1 cellular context compared by ENCODE assay signal in the genomic region with DNA sequence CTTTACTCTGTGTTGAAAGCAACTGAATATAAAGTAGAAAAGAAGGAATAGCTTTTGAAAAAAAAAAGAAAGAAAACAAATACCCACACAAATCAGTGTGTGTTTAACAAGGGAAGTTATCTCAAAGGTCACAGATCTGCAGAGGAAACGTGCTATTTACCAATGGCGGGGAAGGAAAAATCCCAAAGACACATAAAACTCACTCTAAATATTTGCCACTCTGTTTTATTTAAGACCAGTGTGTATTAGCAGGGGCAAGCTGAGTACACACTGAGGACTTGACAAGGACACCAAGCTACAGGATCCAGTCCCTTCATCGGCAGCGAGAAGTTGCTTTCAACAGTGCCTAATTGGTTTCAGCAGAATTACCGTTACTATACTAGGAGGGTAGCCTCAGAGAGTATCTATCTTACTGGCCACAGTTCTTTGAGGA.
TF ChIP-seq lines count a peak whose summit lies in the region.

No MANE protein-coding gene starts in this region.

TF ChIP-seq in HepG2, 621 proteins besides CTCF, POLR2A, EP300 and RAD21 (continued from another document and continues in another):
- TF ChIP-seq HINFP (CRISPR knock-in tag; IDR thresholded peaks at IDR 0.05; ENCODE audit: low read depth) = no peak
- TF ChIP-seq, protein P1, sequence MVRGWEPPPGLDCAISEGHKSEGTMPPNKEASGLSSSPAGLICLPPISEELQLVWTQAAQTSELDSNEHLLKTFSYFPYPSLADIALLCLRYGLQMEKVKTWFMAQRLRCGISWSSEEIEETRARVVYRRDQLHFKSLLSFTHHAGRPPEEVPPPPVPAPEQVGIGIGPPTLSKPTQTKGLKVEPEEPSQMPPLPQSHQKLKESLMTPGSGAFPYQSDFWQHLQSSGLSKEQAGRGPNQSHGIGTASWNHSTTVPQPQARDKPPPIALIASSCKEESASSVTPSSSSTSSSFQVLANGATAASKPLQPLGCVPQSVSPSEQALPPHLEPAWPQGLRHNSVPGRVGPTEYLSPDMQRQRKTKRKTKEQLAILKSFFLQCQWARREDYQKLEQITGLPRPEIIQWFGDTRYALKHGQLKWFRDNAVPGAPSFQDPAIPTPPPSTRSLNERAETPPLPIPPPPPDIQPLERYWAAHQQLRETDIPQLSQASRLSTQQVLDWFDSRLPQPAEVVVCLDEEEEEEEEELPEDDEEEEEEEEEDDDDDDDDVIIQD (CRISPR knock-in tag; IDR thresholded peaks at IDR 0.05; ENCODE audit: low read depth) = peak; percentile 95
- TF ChIP-seq, protein P2, sequence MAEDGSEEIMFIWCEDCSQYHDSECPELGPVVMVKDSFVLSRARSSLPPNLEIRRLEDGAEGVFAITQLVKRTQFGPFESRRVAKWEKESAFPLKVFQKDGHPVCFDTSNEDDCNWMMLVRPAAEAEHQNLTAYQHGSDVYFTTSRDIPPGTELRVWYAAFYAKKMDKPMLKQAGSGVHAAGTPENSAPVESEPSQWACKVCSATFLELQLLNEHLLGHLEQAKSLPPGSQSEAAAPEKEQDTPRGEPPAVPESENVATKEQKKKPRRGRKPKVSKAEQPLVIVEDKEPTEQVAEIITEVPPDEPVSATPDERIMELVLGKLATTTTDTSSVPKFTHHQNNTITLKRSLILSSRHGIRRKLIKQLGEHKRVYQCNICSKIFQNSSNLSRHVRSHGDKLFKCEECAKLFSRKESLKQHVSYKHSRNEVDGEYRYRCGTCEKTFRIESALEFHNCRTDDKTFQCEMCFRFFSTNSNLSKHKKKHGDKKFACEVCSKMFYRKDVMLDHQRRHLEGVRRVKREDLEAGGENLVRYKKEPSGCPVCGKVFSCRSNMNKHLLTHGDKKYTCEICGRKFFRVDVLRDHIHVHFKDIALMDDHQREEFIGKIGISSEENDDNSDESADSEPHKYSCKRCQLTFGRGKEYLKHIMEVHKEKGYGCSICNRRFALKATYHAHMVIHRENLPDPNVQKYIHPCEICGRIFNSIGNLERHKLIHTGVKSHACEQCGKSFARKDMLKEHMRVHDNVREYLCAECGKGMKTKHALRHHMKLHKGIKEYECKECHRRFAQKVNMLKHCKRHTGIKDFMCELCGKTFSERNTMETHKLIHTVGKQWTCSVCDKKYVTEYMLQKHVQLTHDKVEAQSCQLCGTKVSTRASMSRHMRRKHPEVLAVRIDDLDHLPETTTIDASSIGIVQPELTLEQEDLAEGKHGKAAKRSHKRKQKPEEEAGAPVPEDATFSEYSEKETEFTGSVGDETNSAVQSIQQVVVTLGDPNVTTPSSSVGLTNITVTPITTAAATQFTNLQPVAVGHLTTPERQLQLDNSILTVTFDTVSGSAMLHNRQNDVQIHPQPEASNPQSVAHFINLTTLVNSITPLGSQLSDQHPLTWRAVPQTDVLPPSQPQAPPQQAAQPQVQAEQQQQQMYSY (CRISPR knock-in tag; IDR thresholded peaks at IDR 0.05) = no peak
- TF ChIP-seq, protein P3, sequence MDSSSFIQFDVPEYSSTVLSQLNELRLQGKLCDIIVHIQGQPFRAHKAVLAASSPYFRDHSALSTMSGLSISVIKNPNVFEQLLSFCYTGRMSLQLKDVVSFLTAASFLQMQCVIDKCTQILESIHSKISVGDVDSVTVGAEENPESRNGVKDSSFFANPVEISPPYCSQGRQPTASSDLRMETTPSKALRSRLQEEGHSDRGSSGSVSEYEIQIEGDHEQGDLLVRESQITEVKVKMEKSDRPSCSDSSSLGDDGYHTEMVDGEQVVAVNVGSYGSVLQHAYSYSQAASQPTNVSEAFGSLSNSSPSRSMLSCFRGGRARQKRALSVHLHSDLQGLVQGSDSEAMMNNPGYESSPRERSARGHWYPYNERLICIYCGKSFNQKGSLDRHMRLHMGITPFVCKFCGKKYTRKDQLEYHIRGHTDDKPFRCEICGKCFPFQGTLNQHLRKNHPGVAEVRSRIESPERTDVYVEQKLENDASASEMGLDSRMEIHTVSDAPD (CRISPR knock-in tag; IDR thresholded peaks at IDR 0.05) = no peak
- TF ChIP-seq ZNF564 (CRISPR knock-in tag; IDR thresholded peaks at IDR 0.05) = no peak
- no peak for TF ChIP-seq ZNF382 (CRISPR knock-in tag; IDR thresholded peaks at IDR 0.05; ENCODE audit: borderline replicate concordance)
- TF ChIP-seq, protein P4, sequence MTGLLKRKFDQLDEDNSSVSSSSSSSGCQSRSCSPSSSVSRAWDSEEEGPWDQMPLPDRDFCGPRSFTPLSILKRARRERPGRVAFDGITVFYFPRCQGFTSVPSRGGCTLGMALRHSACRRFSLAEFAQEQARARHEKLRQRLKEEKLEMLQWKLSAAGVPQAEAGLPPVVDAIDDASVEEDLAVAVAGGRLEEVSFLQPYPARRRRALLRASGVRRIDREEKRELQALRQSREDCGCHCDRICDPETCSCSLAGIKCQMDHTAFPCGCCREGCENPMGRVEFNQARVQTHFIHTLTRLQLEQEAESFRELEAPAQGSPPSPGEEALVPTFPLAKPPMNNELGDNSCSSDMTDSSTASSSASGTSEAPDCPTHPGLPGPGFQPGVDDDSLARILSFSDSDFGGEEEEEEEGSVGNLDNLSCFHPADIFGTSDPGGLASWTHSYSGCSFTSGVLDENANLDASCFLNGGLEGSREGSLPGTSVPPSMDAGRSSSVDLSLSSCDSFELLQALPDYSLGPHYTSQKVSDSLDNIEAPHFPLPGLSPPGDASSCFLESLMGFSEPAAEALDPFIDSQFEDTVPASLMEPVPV (CRISPR knock-in tag; IDR thresholded peaks at IDR 0.05) = no peak
- TF ChIP-seq ZNF646 (CRISPR knock-in tag; IDR thresholded peaks at IDR 0.05) = no peak
- no peak for TF ChIP-seq ZNF414 (CRISPR knock-in tag; IDR thresholded peaks at IDR 0.05)
- 0 out of 2 replicates have a peak, but pooled peaks have one; percentile 20 for TF ChIP-seq ZNF543 (CRISPR knock-in tag; IDR thresholded peaks at IDR 0.05)
- peak; percentile 69 for TF ChIP-seq LCORL (IDR thresholded peaks at IDR 0.05)
- 0 out of 2 replicates have a peak, but pooled peaks have one; percentile 57 for TF ChIP-seq LCORL (CRISPR knock-in tag; IDR thresholded peaks at IDR 0.05)
- no peak for TF ChIP-seq GZF1 (CRISPR knock-in tag; IDR thresholded peaks at IDR 0.05)
- no peak for TF ChIP-seq HNRNPL (IDR thresholded peaks at IDR 0.05; ENCODE audit: low read depth, low read length)
- no peak for TF ChIP-seq RFX3 (CRISPR knock-in tag; IDR thresholded peaks at IDR 0.05)
- peak; percentile 92 for TF ChIP-seq FOXA1 (IDR thresholded peaks at IDR 0.05)
- peak; percentile 97 for TF ChIP-seq FOXA1 (CRISPR knock-in tag; IDR thresholded peaks at IDR 0.05)
- TF ChIP-seq HNRNPH1 (optimal IDR thresholded peaks at IDR 0.05; ENCODE audit: low read depth, low read length) = no peak
- no peak for TF ChIP-seq SMARCC2 (IDR thresholded peaks at IDR 0.05)
- TF ChIP-seq, protein P5, sequence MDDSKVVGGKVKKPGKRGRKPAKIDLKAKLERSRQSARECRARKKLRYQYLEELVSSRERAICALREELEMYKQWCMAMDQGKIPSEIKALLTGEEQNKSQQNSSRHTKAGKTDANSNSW (CRISPR knock-in tag; IDR thresholded peaks at IDR 0.05; ENCODE audit: borderline replicate concordance) = no peak
- TF ChIP-seq, protein P6, sequence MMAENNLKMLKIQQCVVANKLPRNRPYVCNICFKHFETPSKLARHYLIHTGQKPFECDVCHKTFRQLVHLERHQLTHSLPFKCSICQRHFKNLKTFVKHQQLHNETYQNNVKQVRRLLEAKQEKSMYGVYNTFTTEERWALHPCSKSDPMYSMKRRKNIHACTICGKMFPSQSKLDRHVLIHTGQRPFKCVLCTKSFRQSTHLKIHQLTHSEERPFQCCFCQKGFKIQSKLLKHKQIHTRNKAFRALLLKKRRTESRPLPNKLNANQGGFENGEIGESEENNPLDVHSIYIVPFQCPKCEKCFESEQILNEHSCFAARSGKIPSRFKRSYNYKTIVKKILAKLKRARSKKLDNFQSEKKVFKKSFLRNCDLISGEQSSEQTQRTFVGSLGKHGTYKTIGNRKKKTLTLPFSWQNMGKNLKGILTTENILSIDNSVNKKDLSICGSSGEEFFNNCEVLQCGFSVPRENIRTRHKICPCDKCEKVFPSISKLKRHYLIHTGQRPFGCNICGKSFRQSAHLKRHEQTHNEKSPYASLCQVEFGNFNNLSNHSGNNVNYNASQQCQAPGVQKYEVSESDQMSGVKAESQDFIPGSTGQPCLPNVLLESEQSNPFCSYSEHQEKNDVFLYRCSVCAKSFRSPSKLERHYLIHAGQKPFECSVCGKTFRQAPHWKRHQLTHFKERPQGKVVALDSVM (CRISPR knock-in tag; IDR thresholded peaks at IDR 0.05) = no peak
- TF ChIP-seq, protein P7, sequence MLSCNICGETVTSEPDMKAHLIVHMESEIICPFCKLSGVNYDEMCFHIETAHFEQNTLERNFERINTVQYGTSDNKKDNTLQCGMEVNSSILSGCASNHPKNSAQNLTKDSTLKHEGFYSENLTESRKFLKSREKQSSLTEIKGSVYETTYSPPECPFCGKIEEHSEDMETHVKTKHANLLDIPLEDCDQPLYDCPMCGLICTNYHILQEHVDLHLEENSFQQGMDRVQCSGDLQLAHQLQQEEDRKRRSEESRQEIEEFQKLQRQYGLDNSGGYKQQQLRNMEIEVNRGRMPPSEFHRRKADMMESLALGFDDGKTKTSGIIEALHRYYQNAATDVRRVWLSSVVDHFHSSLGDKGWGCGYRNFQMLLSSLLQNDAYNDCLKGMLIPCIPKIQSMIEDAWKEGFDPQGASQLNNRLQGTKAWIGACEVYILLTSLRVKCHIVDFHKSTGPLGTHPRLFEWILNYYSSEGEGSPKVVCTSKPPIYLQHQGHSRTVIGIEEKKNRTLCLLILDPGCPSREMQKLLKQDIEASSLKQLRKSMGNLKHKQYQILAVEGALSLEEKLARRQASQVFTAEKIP (CRISPR knock-in tag; IDR thresholded peaks at IDR 0.05; ENCODE audit: borderline replicate concordance) = no peak
- no peak; the same call in 1 of the 2 replicates for TF ChIP-seq ZNF761 (CRISPR knock-in tag; conservative IDR thresholded peaks at IDR 0.05)
- no peak for TF ChIP-seq ZNF354B (CRISPR knock-in tag; IDR thresholded peaks at IDR 0.05)
- TF ChIP-seq CC2D1A (CRISPR knock-in tag; IDR thresholded peaks at IDR 0.05) = no peak
- TF ChIP-seq SNRNP70 (IDR thresholded peaks at IDR 0.05; ENCODE audit: low read depth, low read length) = no peak
- TF ChIP-seq ZNF101 (CRISPR knock-in tag; IDR thresholded peaks at IDR 0.05; ENCODE audit: borderline replicate concordance, low read depth) = no peak
